ENCODE assay signal across 8 cellular contexts in genomic region chr7:2680792-2681490, GRCh38. TPM values are rescaled to one million over a fixed set of nuclear protein-coding genes. Genes with fewer than 3 reads are reported as not detected.
DNase-seq lines count a peak whose midpoint lies in the region; TF ChIP-seq lines count a peak whose summit lies in the region.

No MANE protein-coding gene starts in this region.

- H3K27ac ChIP-seq in WERI-Rb-1, result no peak overlapping the region
- peak overlapping the region; percentile 73 for H3K27ac ChIP-seq in layer of hippocampus (ENCODE audit: low read depth, low read length)

- H3K4me1 Mint-ChIP-seq in chondrocyte (ENCODE audit: low read depth), result no peaks in the 10 kb centered on the region

- H3K27me3 Mint-ChIP-seq in chondrocyte (ENCODE audit: low read depth), result no peaks in the 10 kb centered on the region

- H3K4me3 Mint-ChIP-seq in chondrocyte (ENCODE audit: unreplicated experiment), result no peak overlapping the region

- no peak overlapping the region for H3K27ac Mint-ChIP-seq in chondrocyte (ENCODE audit: unreplicated experiment)

- H3K27me3 ChIP-seq in WERI-Rb-1 (ENCODE audit: insufficient read depth, low read depth, severe bottlenecking) (no peaks in the 10 kb centered on the region), layer of hippocampus (ENCODE audit: control insufficient read depth, insufficient read depth, low read length) (no peaks in the 10 kb centered on the region)

- H3K4me3 ChIP-seq in WERI-Rb-1 (ENCODE audit: low read depth, low read length), result no peak overlapping the region

- H3K36me3 ChIP-seq in WERI-Rb-1, result no peaks in the 10 kb centered on the region

- TF ChIP-seq CTCF in WERI-Rb-1 (IDR thresholded peaks at IDR 0.05; ENCODE audit: low read depth, low read length) (peak; percentile 80), chondrocyte (IDR thresholded peaks at IDR 0.05) (peak; percentile 93)

- DNase-seq in NCI-H1436 (lab: John Stamatoyannopoulos, UW) (peak; percentile 39), NCI-H1436 treated with DMSO at 0.1 percent for 48 hours (lab: John Stamatoyannopoulos, UW) (no peak), NCI-H1105 (lab: John Stamatoyannopoulos, UW) (peak; percentile 10), WERI-Rb-1 (peak; percentile 76), chondrocyte (ENCODE audit: low spot score) (no peak), NCI-H345 (lab: John Stamatoyannopoulos, UW) (no peak)
- peak; percentile 34 for DNase-seq in stimulated activated CD4-positive, alpha-beta T cell treated with anti-CD3 and anti-CD28 coated beads, Interleukin-1b, Interleukin-23, amount 100 ng/mL, for 48 hours

- H3K9me3 Mint-ChIP-seq in chondrocyte (ENCODE audit: low read depth), result no peaks in the 10 kb centered on the region

- no peaks in the 10 kb centered on the region for H3K36me3 Mint-ChIP-seq in chondrocyte (ENCODE audit: low read depth)

- H3K9me3 ChIP-seq in WERI-Rb-1 (ENCODE audit: severe bottlenecking), result no peaks in the 10 kb centered on the region

RNA-seq across cellular contexts. Expression of gene AMZ1, which starts 7.1 kb away (rescaled TPM):
- total RNA-seq in chondrocyte, result 9.1 to 11.1 TPM (median 9.6 TPM) in 3 replicates

RNA-seq across cellular contexts. Expression of gene TTYH3, which starts 49.2 kb away (rescaled TPM):
- 196 to 209 TPM (median 198 TPM) in 3 replicates for total RNA-seq in chondrocyte

Comparison
In these comparisons a context has a peak if more than half of its experiments do, and no peak if none do; other contexts are left out.
1. DNase-seq: peak in NCI-H1436 (single experiment), NCI-H1105 (single experiment), WERI-Rb-1 (single experiment) and stimulated activated CD4-positive, alpha-beta T cell treated with anti-CD3 and anti-CD28 coated beads, Interleukin-1b, Interleukin-23, amount 100 ng/mL, for 48 hours (single experiment); none in NCI-H1436 treated with DMSO at 0.1 percent for 48 hours (single experiment), chondrocyte (single experiment) and NCI-H345 (single experiment).